13 cellular contexts compared by ENCODE assay signal in the genomic region with DNA sequence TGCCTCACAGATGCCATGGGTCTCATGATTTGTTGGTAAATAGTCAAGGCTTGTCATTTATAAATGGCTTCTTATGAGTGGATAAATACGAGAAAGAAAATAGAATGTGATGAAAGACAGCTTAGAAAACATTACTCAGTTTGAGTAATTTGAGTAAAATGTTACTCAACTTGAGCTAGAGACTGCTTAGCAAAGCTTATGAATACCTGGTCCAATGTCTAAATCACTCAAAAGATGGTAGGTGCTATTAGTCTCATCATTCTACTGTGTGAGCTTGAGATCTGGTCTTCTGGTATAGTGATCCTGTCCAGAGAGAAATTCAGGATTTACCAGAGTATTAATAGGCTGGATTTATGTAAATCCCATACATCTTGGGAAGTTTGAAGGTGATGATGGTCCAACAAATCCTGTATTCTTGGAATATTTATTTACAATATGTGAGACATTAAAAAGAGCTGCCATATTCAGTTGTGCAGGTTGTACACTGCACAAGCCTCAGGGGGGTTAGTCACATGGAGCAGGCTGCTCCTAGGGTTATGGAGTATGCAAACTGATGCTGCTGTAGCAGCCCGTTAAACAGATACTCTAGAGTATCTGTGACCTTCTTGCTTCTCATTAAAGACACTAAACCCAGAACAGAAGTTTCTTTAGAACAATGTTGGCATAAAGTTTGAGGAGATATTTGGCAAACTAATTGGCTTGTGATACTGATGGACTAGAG.
"Had no signal": no experiment of that assay in that cellular context is flagged by ENCODE, and none has a peak within 500 bp of the region (broad histone marks: within the 10 kb centered on the region; RNA-seq: fewer than 3 reads in every experiment).

No MANE protein-coding gene starts in this region.

- H3K9me3 Mint-ChIP-seq: activated naive CD4-positive, alpha-beta T cell treated with anti-CD3 and anti-CD28 coated beads, Interleukin-2, amount 50 U/mL, for 24 hours; effector memory CD8-positive, alpha-beta T cell; naive thymus-derived CD8-positive, alpha-beta T cell; stimulated activated naive CD8-positive, alpha-beta T cell treated with anti-CD3 and anti-CD28 coated beads, Interleukin-15, amount 100 ng/mL, for 72 hours had no signal

- H2AFZ ChIP-seq: parathyroid adenoma had no signal

- H3K27me3 ChIP-seq: spleen, upper lobe of right lung had no signal

- DNase-seq: activated CD4-positive, alpha-beta T cell treated with anti-CD3 and anti-CD28 coated beads for 1 hour; activated gamma-delta T cell; dermis blood vessel endothelial cell; effector memory CD8-positive, alpha-beta T cell; naive thymus-derived CD8-positive, alpha-beta T cell; spleen; stimulated activated naive CD8-positive, alpha-beta T cell treated with anti-CD3 and anti-CD28 coated beads, Interleukin-15, amount 100 ng/mL, for 72 hours; upper lobe of right lung; WERI-Rb-1 had no signal

- ATAC-seq: effector memory CD8-positive, alpha-beta T cell; naive thymus-derived CD8-positive, alpha-beta T cell; stimulated activated naive CD8-positive, alpha-beta T cell treated with anti-CD3 and anti-CD28 coated beads, Interleukin-15, amount 100 ng/mL, for 72 hours; upper lobe of right lung had no signal

- H3K36me3 ChIP-seq: spleen, thoracic aorta, upper lobe of right lung, WERI-Rb-1 had no signal

- H3K4me1 Mint-ChIP-seq: activated naive CD4-positive, alpha-beta T cell treated with anti-CD3 and anti-CD28 coated beads, Interleukin-2, amount 50 U/mL, for 24 hours had no signal

- H3K9me3 ChIP-seq: spleen, thoracic aorta, upper lobe of right lung had no signal

- H3K4me1 ChIP-seq: upper lobe of right lung had no signal

- H3K27ac ChIP-seq: epithelial cell of prostate, parathyroid adenoma, spleen, upper lobe of right lung, WERI-Rb-1 had no signal

- H3K9ac ChIP-seq: parathyroid adenoma had no signal

- H3K4me3 Mint-ChIP-seq: activated naive CD4-positive, alpha-beta T cell treated with anti-CD3 and anti-CD28 coated beads, Interleukin-2, amount 50 U/mL, for 24 hours; effector memory CD8-positive, alpha-beta T cell; naive thymus-derived CD8-positive, alpha-beta T cell; stimulated activated naive CD8-positive, alpha-beta T cell treated with anti-CD3 and anti-CD28 coated beads, Interleukin-15, amount 100 ng/mL, for 72 hours had no signal

- H3K27ac Mint-ChIP-seq: activated naive CD4-positive, alpha-beta T cell treated with anti-CD3 and anti-CD28 coated beads, Interleukin-2, amount 50 U/mL, for 24 hours; effector memory CD8-positive, alpha-beta T cell; naive thymus-derived CD8-positive, alpha-beta T cell; stimulated activated naive CD8-positive, alpha-beta T cell treated with anti-CD3 and anti-CD28 coated beads, Interleukin-15, amount 100 ng/mL, for 72 hours had no signal

- H3K36me3 Mint-ChIP-seq: activated naive CD4-positive, alpha-beta T cell treated with anti-CD3 and anti-CD28 coated beads, Interleukin-2, amount 50 U/mL, for 24 hours; naive thymus-derived CD8-positive, alpha-beta T cell had no signal

- H3K4me3 ChIP-seq: spleen, upper lobe of right lung had no signal
